Comparison of ENCODE assay signal across 15 cellular contexts in the genomic region with DNA sequence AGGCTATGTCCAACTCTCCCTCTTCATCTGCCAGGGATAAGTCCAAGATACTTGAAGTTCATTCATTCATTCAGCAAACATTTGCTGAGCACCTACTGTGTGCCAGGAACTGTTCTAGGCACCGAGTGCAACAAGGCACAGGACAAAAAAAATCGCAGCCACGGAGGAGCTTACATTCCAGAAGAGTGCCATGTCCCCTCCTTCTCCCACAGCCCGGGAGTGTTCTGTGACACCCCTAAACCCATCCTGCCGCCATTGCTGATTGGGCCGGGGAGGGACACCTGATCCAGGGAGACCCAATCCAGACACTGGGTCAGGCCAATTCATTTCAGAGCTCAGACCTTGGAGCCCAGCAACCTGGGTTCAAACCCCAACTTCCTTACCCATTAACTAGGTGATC. TPM values are rescaled to one million over a fixed set of nuclear protein-coding genes. Genes with fewer than 3 reads are reported as not detected.
DNase-seq lines count a peak whose midpoint lies in the region; ATAC-seq and TF ChIP-seq lines count a peak whose summit lies in the region.
"Had no signal": no experiment of that assay in that cellular context is flagged by ENCODE, and none has a peak within 500 bp of the region (broad histone marks: within the 10 kb centered on the region; RNA-seq: fewer than 3 reads in every experiment).

No MANE protein-coding gene starts in this region.

- TF ChIP-seq POLR2A in esophagus muscularis mucosa (IDR thresholded peaks at IDR 0.05; ENCODE audit: low read depth) = no peak
- TF ChIP-seq POLR2A in upper lobe of left lung (IDR thresholded peaks at IDR 0.05) = no peak
- TF ChIP-seq POLR2A in transverse colon (IDR thresholded peaks at IDR 0.05) = no peak

- in situ Hi-C loops in GM13977 (cut with MboI; ENCODE audit: low pct_unique_long_range_greater_than_20kb, low sequenced_read_pairs, unreplicated experiment) (no loop called here), transverse colon (cut with MboI; ENCODE audit: low pct_ligation_motif_present in 1 of 4, low pct_unique_long_range_greater_than_20kb in 1 of 4, low sequenced_read_pairs in 3 of 4) (no loop called here)

- ATAC-seq in right cardiac atrium = no peak
- ATAC-seq in sciatic nerve = no peak
- ATAC-seq in upper lobe of left lung (ENCODE audit: low FRiP score in 2 of 2) = no peak

- 67% methylated on average over 1 of the region's 6 CpGs for WGBS in esophagus muscularis mucosa
- 93% methylated on average over 6 of the region's 6 CpGs for WGBS in right cardiac atrium
- 89 to 92% methylated on average over 5 to 6 of the region's 6 CpGs for WGBS in upper lobe of left lung, 2 donors
- 89 to 100% methylated on average over 1 to 6 of the region's 6 CpGs for WGBS in transverse colon (ENCODE audit: low coverage in 1 of 2), 2 donors

- DNase-seq in esophagus muscularis mucosa (ENCODE audit: extremely low spot score) = no peak
- DNase-seq in right cardiac atrium = no peak
- peak; percentile 41 for DNase-seq in sciatic nerve (ENCODE audit: low spot score)
- DNase-seq in upper lobe of left lung = no peak
- no peak for DNase-seq in GM13977 (ENCODE audit: low spot score)
- DNase-seq in transverse colon = no peak
- no peak for DNase-seq in stimulated activated CD4-positive, alpha-beta T cell treated with anti-CD3 and anti-CD28 coated beads, Interleukin-2, amount 100 ng/mL, for 24 hours
- DNase-seq: COR-L47, DMS153, KG1, NCI-H1436, NCI-H2029, NCI-H2171, NCI-H446 treated with DMSO at 0.1 percent for 48 hours had no signal

- no peaks in the 10 kb centered on the region for H3K27me3 ChIP-seq in esophagus muscularis mucosa
- H3K27me3 ChIP-seq in right cardiac atrium (ENCODE audit: control insufficient read depth, insufficient read depth) = no peaks in the 10 kb centered on the region
- no peaks in the 10 kb centered on the region for H3K27me3 ChIP-seq in upper lobe of left lung
- H3K27me3 ChIP-seq in transverse colon = no peaks in the 10 kb centered on the region

- intact Hi-C loops in esophagus muscularis mucosa (cut with DNase I) = no loop called here
- intact Hi-C loops in right cardiac atrium (cut with DNase I) = no loop called here
- intact Hi-C loops in sciatic nerve (cut with DNase I) = no loop called here
- intact Hi-C loops in transverse colon (cut with DNase I; ENCODE audit: low total_unique reads) = no loop called here

- TF ChIP-seq CTCF in esophagus muscularis mucosa (IDR thresholded peaks at IDR 0.05) = no peak
- no peak for TF ChIP-seq CTCF in upper lobe of left lung (IDR thresholded peaks at IDR 0.05)
- no peak for TF ChIP-seq CTCF in GM13977 (IDR thresholded peaks at IDR 0.05; ENCODE audit: extremely low read depth, insufficient read depth, missing control alignments)
- TF ChIP-seq CTCF in transverse colon (IDR thresholded peaks at IDR 0.05) = no peak

- H3K4me1 ChIP-seq in esophagus muscularis mucosa = peaks cover 52 to 67% (median 64%) of the 10 kb centered on the region in 4 donors
- H3K4me1 ChIP-seq in right cardiac atrium (ENCODE audit: control insufficient read depth, insufficient read depth, low read length) = peaks cover 33% of the 10 kb centered on the region
- peaks cover 21 to 28% (median 25%) of the 10 kb centered on the region in 4 donors for H3K4me1 ChIP-seq in upper lobe of left lung
- peaks cover 0 to 17% (median 5%) of the 10 kb centered on the region in 4 donors for H3K4me1 ChIP-seq in transverse colon

- H3K4me3 ChIP-seq in esophagus muscularis mucosa (no peak overlapping the region), right cardiac atrium (ENCODE audit: low read length) (no peak overlapping the region), upper lobe of left lung (no peak overlapping the region), transverse colon (no peak overlapping the region)

- TF ChIP-seq EP300 in esophagus muscularis mucosa (IDR thresholded peaks at IDR 0.05) (no peak), upper lobe of left lung (IDR thresholded peaks at IDR 0.05) (no peak), transverse colon (IDR thresholded peaks at IDR 0.05; ENCODE audit: low read depth) (no peak)

- H3K36me3 ChIP-seq in esophagus muscularis mucosa (no peaks in the 10 kb centered on the region), upper lobe of left lung (no peaks in the 10 kb centered on the region), transverse colon (no peaks in the 10 kb centered on the region)

- H3K27ac ChIP-seq in esophagus muscularis mucosa (replicated peaks in 1 of 4) (peak overlapping the region; percentile 51 to 82 (median 68)), right cardiac atrium (ENCODE audit: low read length) (peak overlapping the region; percentile 21), upper lobe of left lung (peak overlapping the region; percentile 74 to 89 (median 84)), transverse colon (no peak overlapping the region)
- H3K27ac ChIP-seq: RWPE1 had no signal

- H3K9me3 ChIP-seq in esophagus muscularis mucosa (no peaks in the 10 kb centered on the region), right cardiac atrium (ENCODE audit: control insufficient read depth, low read length) (no peaks in the 10 kb centered on the region), upper lobe of left lung (no peaks in the 10 kb centered on the region), transverse colon (no peaks in the 10 kb centered on the region)

RNA-seq across cellular contexts. Expression of a gene that starts 58.1 kb away (rescaled TPM):
- total RNA-seq in esophagus muscularis mucosa = 10 to 100 TPM; 34.1 to 87.1 (median 60.2) TPM
- 10 to 100 TPM; 13.2 to 23.1 (median 18.1) TPM for total RNA-seq in right cardiac atrium
- polyA plus RNA-seq in right cardiac atrium = 16.7 TPM
- total RNA-seq in sciatic nerve = 53.7 TPM
- total RNA-seq in upper lobe of left lung = 10 to 100 TPM in 4 of 6 donors, 1 to 10 TPM in 2; 6.3 to 29.4 (median 15.1) TPM
- total RNA-seq in transverse colon = 100 to 1,000 TPM in 2 of 4 donors, 10 to 100 TPM in 2; 74.6 to 168 (median 94.5) TPM

Comparison
In these comparisons a context has a peak if more than half of its experiments do, and no peak if none do; other contexts are left out.
1. H3K27ac ChIP-seq: peak in esophagus muscularis mucosa (4 of 4), right cardiac atrium (single experiment) and upper lobe of left lung (4 of 4); none in transverse colon (0 of 4).